Comparison of ENCODE assay signal across 1 cellular context in genomic region chr19:45485301-45486077, GRCh38.
TF ChIP-seq lines count a peak whose summit lies in the region.

No MANE protein-coding gene starts in this region.

TF ChIP-seq in HepG2, 621 proteins besides CTCF, POLR2A, EP300 and RAD21 (continued from another document and continues in another):
- 0 out of 2 replicates have a peak, but pooled peaks have one; percentile 16 for TF ChIP-seq RARA (CRISPR knock-in tag; IDR thresholded peaks at IDR 0.05)
- TF ChIP-seq SMC3 (IDR thresholded peaks at IDR 0.05; ENCODE audit: low read length) = peak; percentile 48
- 0 out of 2 replicates have a peak, but pooled peaks have one; percentile 23 for TF ChIP-seq GATA4 (IDR thresholded peaks at IDR 0.05; ENCODE audit: borderline replicate concordance, low read depth)
- TF ChIP-seq THAP8 (CRISPR knock-in tag; IDR thresholded peaks at IDR 0.05; ENCODE audit: borderline replicate concordance) = no peak
- TF ChIP-seq, protein P1, sequence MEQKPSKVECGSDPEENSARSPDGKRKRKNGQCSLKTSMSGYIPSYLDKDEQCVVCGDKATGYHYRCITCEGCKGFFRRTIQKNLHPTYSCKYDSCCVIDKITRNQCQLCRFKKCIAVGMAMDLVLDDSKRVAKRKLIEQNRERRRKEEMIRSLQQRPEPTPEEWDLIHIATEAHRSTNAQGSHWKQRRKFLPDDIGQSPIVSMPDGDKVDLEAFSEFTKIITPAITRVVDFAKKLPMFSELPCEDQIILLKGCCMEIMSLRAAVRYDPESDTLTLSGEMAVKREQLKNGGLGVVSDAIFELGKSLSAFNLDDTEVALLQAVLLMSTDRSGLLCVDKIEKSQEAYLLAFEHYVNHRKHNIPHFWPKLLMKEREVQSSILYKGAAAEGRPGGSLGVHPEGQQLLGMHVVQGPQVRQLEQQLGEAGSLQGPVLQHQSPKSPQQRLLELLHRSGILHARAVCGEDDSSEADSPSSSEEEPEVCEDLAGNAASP (CRISPR knock-in tag; IDR thresholded peaks at IDR 0.05; ENCODE audit: borderline replicate concordance) = 0 out of 2 replicates have a peak, but pooled peaks have one; percentile 44
- TF ChIP-seq SNAPC2 (CRISPR knock-in tag; IDR thresholded peaks at IDR 0.05) = no peak; the same call in 1 of the 2 replicates
- TF ChIP-seq, protein P2, sequence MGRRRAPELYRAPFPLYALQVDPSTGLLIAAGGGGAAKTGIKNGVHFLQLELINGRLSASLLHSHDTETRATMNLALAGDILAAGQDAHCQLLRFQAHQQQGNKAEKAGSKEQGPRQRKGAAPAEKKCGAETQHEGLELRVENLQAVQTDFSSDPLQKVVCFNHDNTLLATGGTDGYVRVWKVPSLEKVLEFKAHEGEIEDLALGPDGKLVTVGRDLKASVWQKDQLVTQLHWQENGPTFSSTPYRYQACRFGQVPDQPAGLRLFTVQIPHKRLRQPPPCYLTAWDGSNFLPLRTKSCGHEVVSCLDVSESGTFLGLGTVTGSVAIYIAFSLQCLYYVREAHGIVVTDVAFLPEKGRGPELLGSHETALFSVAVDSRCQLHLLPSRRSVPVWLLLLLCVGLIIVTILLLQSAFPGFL (CRISPR knock-in tag; IDR thresholded peaks at IDR 0.05) = no peak
- TF ChIP-seq, protein P3, sequence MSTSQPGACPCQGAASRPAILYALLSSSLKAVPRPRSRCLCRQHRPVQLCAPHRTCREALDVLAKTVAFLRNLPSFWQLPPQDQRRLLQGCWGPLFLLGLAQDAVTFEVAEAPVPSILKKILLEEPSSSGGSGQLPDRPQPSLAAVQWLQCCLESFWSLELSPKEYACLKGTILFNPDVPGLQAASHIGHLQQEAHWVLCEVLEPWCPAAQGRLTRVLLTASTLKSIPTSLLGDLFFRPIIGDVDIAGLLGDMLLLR (CRISPR knock-in tag; IDR thresholded peaks at IDR 0.05) = no peak
- no peak for TF ChIP-seq SRSF4 (IDR thresholded peaks at IDR 0.05; ENCODE audit: low read depth, low read length, poor library complexity, severe bottlenecking)
- no peak; the same call in 1 of the 2 replicates for TF ChIP-seq ZKSCAN8 (CRISPR knock-in tag; IDR thresholded peaks at IDR 0.05; ENCODE audit: borderline replicate concordance)
- no peak for TF ChIP-seq ZNF276 (CRISPR knock-in tag; IDR thresholded peaks at IDR 0.05; ENCODE audit: low read depth)
- no peak for TF ChIP-seq NBN (conservative IDR thresholded peaks at IDR 0.05)
- TF ChIP-seq KDM6A (CRISPR knock-in tag; IDR thresholded peaks at IDR 0.05; ENCODE audit: low read depth) = no peak
- no peak for TF ChIP-seq ZNF530 (CRISPR knock-in tag; IDR thresholded peaks at IDR 0.05; ENCODE audit: low read depth)
- TF ChIP-seq ETV5 (CRISPR knock-in tag; IDR thresholded peaks at IDR 0.05; ENCODE audit: borderline replicate concordance) = peak; percentile 65; the same call in 1 of the 2 replicates
- TF ChIP-seq SOX5 (CRISPR knock-in tag; IDR thresholded peaks at IDR 0.05; ENCODE audit: borderline replicate concordance) = no peak
- TF ChIP-seq, protein P4, sequence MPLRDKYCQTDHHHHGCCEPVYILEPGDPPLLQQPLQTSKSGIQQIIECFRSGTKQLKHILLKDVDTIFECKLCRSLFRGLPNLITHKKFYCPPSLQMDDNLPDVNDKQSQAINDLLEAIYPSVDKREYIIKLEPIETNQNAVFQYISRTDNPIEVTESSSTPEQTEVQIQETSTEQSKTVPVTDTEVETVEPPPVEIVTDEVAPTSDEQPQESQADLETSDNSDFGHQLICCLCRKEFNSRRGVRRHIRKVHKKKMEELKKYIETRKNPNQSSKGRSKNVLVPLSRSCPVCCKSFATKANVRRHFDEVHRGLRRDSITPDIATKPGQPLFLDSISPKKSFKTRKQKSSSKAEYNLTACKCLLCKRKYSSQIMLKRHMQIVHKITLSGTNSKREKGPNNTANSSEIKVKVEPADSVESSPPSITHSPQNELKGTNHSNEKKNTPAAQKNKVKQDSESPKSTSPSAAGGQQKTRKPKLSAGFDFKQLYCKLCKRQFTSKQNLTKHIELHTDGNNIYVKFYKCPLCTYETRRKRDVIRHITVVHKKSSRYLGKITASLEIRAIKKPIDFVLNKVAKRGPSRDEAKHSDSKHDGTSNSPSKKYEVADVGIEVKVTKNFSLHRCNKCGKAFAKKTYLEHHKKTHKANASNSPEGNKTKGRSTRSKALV (CRISPR knock-in tag; IDR thresholded peaks at IDR 0.05) = no peak
- no peak for TF ChIP-seq ZNF451 (CRISPR knock-in tag; IDR thresholded peaks at IDR 0.05)
- TF ChIP-seq RXRA (CRISPR knock-in tag; IDR thresholded peaks at IDR 0.05) = no peak
- no peak; the same call in 1 of the 2 replicates for TF ChIP-seq SMAD3 (CRISPR knock-in tag; IDR thresholded peaks at IDR 0.05)
- TF ChIP-seq, protein P5, sequence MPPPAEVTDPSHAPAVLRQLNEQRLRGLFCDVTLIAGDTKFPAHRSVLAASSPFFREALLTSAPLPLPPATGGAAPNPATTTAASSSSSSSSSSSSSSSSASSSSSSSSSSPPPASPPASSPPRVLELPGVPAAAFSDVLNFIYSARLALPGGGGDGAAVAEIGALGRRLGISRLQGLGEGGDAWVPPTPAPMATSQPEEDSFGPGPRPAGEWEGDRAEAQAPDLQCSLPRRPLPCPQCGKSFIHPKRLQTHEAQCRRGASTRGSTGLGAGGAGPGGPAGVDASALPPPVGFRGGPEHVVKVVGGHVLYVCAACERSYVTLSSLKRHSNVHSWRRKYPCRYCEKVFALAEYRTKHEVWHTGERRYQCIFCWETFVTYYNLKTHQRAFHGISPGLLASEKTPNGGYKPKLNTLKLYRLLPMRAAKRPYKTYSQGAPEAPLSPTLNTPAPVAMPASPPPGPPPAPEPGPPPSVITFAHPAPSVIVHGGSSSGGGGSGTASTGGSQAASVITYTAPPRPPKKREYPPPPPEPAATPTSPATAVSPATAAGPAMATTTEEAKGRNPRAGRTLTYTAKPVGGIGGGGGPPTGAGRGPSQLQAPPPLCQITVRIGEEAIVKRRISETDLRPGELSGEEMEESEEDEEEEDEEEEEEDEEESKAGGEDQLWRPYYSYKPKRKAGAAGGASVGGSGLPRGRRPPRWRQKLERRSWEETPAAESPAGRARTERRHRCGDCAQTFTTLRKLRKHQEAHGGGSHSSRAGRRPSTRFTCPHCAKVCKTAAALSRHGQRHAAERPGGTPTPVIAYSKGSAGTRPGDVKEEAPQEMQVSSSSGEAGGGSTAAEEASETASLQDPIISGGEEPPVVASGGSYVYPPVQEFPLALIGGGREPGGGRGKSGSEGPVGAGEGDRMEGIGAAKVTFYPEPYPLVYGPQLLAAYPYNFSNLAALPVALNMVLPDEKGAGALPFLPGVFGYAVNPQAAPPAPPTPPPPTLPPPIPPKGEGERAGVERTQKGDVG (CRISPR knock-in tag; IDR thresholded peaks at IDR 0.05; ENCODE audit: borderline replicate concordance) = 0 out of 2 replicates have a peak, but pooled peaks have one; percentile 33
- no peak for TF ChIP-seq PCBP1 (IDR thresholded peaks at IDR 0.05; ENCODE audit: borderline replicate concordance, low read depth, low read length)
- no peak for TF ChIP-seq ZNF280B (CRISPR knock-in tag; IDR thresholded peaks at IDR 0.05; ENCODE audit: borderline replicate concordance)
- TF ChIP-seq HCFC1 (IDR thresholded peaks at IDR 0.05; ENCODE audit: low read depth, low read length) = peak; percentile 99
- TF ChIP-seq ZNF589 (CRISPR knock-in tag; conservative IDR thresholded peaks at IDR 0.05) = no peak
- no peak for TF ChIP-seq ZZZ3 (CRISPR knock-in tag; IDR thresholded peaks at IDR 0.05; ENCODE audit: borderline replicate concordance)
- TF ChIP-seq ZBTB21 (CRISPR knock-in tag; IDR thresholded peaks at IDR 0.05) = no peak
- no peak for TF ChIP-seq MED13 (CRISPR knock-in tag; IDR thresholded peaks at IDR 0.05)
- TF ChIP-seq, protein P6, sequence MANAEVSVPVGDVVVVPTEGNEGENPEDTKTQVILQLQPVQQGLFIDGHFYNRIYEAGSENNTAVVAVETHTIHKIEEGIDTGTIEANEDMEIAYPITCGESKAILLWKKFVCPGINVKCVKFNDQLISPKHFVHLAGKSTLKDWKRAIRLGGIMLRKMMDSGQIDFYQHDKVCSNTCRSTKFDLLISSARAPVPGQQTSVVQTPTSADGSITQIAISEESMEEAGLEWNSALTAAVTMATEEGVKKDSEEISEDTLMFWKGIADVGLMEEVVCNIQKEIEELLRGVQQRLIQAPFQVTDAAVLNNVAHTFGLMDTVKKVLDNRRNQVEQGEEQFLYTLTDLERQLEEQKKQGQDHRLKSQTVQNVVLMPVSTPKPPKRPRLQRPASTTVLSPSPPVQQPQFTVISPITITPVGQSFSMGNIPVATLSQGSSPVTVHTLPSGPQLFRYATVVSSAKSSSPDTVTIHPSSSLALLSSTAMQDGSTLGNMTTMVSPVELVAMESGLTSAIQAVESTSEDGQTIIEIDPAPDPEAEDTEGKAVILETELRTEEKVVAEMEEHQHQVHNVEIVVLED (CRISPR knock-in tag; IDR thresholded peaks at IDR 0.05; ENCODE audit: borderline replicate concordance) = peak; percentile 42; the same call in 1 of the 2 replicates
- peak; percentile 87; the same call in 1 of the 2 replicates for TF ChIP-seq SMAD1 (CRISPR knock-in tag; IDR thresholded peaks at IDR 0.05; ENCODE audit: borderline replicate concordance, low read depth)
- TF ChIP-seq SALL1 (CRISPR knock-in tag; IDR thresholded peaks at IDR 0.05) = peak; percentile 30; the same call in 1 of the 2 replicates
- TF ChIP-seq ZBTB3 (CRISPR knock-in tag; IDR thresholded peaks at IDR 0.05; ENCODE audit: borderline replicate concordance, low read depth) = no peak
- no peak for TF ChIP-seq FOXA1 (IDR thresholded peaks at IDR 0.05)
- no peak for TF ChIP-seq FOXA1 (CRISPR knock-in tag; IDR thresholded peaks at IDR 0.05)
- no peak for TF ChIP-seq ATF7 (IDR thresholded peaks at IDR 0.05)
- no peak for TF ChIP-seq ATF7 (CRISPR knock-in tag; IDR thresholded peaks at IDR 0.05)
- no peak for TF ChIP-seq POLR2AphosphoS5 (IDR thresholded peaks at IDR 0.05; ENCODE audit: low read depth, low read length)
- peak; percentile 74 for TF ChIP-seq ZEB1 (IDR thresholded peaks at IDR 0.05; ENCODE audit: insufficient replicate concordance, low read depth)
- TF ChIP-seq ZNF20 (CRISPR knock-in tag; IDR thresholded peaks at IDR 0.05) = no peak
- TF ChIP-seq, protein P7, sequence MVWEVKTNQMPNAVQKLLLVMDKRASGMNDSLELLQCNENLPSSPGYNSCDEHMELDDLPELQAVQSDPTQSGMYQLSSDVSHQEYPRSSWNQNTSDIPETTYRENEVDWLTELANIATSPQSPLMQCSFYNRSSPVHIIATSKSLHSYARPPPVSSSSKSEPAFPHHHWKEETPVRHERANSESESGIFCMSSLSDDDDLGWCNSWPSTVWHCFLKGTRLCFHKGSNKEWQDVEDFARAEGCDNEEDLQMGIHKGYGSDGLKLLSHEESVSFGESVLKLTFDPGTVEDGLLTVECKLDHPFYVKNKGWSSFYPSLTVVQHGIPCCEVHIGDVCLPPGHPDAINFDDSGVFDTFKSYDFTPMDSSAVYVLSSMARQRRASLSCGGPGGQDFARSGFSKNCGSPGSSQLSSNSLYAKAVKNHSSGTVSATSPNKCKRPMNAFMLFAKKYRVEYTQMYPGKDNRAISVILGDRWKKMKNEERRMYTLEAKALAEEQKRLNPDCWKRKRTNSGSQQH (CRISPR knock-in tag; IDR thresholded peaks at IDR 0.05; ENCODE audit: low read depth) = 0 out of 2 replicates have a peak, but pooled peaks have one; percentile 45
- no peak for TF ChIP-seq TCF12 (IDR thresholded peaks at IDR 0.05)
- no peak for TF ChIP-seq TCF12 (CRISPR knock-in tag; IDR thresholded peaks at IDR 0.05)
- TF ChIP-seq CBFB (CRISPR knock-in tag; IDR thresholded peaks at IDR 0.05) = 0 out of 2 replicates have a peak, but pooled peaks have one; percentile 12
- TF ChIP-seq NONO (IDR thresholded peaks at IDR 0.05) = no peak
- TF ChIP-seq NONO (CRISPR knock-in tag; conservative IDR thresholded peaks at IDR 0.05) = no peak
- TF ChIP-seq, protein P8, sequence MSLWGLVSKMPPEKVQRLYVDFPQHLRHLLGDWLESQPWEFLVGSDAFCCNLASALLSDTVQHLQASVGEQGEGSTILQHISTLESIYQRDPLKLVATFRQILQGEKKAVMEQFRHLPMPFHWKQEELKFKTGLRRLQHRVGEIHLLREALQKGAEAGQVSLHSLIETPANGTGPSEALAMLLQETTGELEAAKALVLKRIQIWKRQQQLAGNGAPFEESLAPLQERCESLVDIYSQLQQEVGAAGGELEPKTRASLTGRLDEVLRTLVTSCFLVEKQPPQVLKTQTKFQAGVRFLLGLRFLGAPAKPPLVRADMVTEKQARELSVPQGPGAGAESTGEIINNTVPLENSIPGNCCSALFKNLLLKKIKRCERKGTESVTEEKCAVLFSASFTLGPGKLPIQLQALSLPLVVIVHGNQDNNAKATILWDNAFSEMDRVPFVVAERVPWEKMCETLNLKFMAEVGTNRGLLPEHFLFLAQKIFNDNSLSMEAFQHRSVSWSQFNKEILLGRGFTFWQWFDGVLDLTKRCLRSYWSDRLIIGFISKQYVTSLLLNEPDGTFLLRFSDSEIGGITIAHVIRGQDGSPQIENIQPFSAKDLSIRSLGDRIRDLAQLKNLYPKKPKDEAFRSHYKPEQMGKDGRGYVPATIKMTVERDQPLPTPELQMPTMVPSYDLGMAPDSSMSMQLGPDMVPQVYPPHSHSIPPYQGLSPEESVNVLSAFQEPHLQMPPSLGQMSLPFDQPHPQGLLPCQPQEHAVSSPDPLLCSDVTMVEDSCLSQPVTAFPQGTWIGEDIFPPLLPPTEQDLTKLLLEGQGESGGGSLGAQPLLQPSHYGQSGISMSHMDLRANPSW (CRISPR knock-in tag; IDR thresholded peaks at IDR 0.05; ENCODE audit: borderline replicate concordance) = 0 out of 2 replicates have a peak, but pooled peaks have one; percentile 86
- peak; percentile 67; the same call in 1 of the 2 replicates for TF ChIP-seq ZNF567 (CRISPR knock-in tag; IDR thresholded peaks at IDR 0.05; ENCODE audit: borderline replicate concordance)
